10 cellular contexts compared by ENCODE assay signal in the genomic region with DNA sequence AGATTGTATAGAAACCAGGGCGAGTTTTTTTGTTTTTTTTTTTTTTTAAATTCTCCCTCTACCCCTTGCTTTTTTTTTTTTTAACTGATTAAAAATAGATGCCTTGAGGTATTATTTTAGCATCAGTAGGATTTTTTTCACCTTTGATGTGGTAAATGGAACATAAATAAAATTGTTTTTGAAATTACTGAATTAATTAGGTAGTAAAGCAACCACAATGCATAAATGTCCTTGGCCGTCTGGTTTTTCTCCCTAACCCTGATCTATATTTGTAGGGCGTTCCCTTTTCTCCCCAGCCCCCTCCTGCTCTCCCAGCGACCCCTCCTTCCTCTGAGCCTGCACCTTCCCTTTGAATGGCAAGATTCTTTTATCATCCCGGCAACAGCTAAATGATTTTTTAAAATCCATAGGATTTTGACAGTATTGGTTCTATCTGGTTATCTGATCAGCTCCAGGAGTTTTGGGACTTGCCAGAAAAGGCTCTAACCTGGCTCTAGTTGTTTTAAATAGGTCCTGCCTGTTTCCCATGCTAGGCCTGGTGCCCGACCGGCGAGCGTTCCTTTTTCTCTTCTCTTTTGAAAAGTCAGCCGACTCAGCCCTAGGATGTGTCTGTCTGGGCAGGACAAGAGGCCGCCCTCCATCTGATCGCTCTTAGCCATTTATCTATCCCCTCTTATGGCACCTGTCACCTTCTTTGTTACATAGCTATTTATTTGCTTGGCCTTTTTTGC.
DNase-seq lines count a peak whose midpoint lies in the region; ATAC-seq and TF ChIP-seq lines count a peak whose summit lies in the region.
"Had no signal": no experiment of that assay in that cellular context is flagged by ENCODE, and none has a peak within 500 bp of the region (broad histone marks: within the 10 kb centered on the region; RNA-seq: fewer than 3 reads in every experiment).

No MANE protein-coding gene starts in this region.

- ATAC-seq in activated naive CD8-positive, alpha-beta T cell treated with anti-CD3 and anti-CD28 coated beads, Interleukin-2, amount 50 U/mL, for 24 hours: no peak
- ATAC-seq in GM19023 (IDR thresholded peaks at IDR 0.05; ENCODE audit: unreplicated experiment): no peak

- no peaks in the 10 kb centered on the region for H3K27me3 Mint-ChIP-seq in activated T-cell treated with anti-CD3 and anti-CD28 coated beads, Interleukin-2, amount 50 U/mL, for 24 hours
- no peaks in the 10 kb centered on the region for H3K27me3 Mint-ChIP-seq in activated naive CD8-positive, alpha-beta T cell treated with anti-CD3 and anti-CD28 coated beads, Interleukin-2, amount 50 U/mL, for 24 hours

- TF ChIP-seq POLR2A in thyroid gland (IDR thresholded peaks at IDR 0.05) (no peak), lower leg skin (IDR thresholded peaks at IDR 0.05) (no peak)

- H3K9ac ChIP-seq in mucosa of rectum (ENCODE audit: low read depth in 1 of 2, low read length in 2 of 2): peak overlapping the region; percentile 24 to 27

- H3K27ac ChIP-seq in mucosa of rectum (ENCODE audit: low read depth in 2 of 2, low read length in 2 of 2) (peak overlapping the region; percentile 62 to 64), thyroid gland (peak overlapping the region; percentile 99 to 100 (median 100))
- H3K27ac ChIP-seq: epithelial cell of prostate had no signal

- H3K27ac Mint-ChIP-seq in activated T-cell treated with anti-CD3 and anti-CD28 coated beads, Interleukin-2, amount 50 U/mL, for 24 hours: peak overlapping the region; percentile 48
- peak overlapping the region; percentile 67 for H3K27ac Mint-ChIP-seq in activated naive CD8-positive, alpha-beta T cell treated with anti-CD3 and anti-CD28 coated beads, Interleukin-2, amount 50 U/mL, for 24 hours

- H3K4me1 Mint-ChIP-seq in activated T-cell treated with anti-CD3 and anti-CD28 coated beads, Interleukin-2, amount 50 U/mL, for 24 hours (ENCODE audit: low read depth): peaks cover 89% of the 10 kb centered on the region
- peaks cover 86% of the 10 kb centered on the region for H3K4me1 Mint-ChIP-seq in activated naive CD8-positive, alpha-beta T cell treated with anti-CD3 and anti-CD28 coated beads, Interleukin-2, amount 50 U/mL, for 24 hours

- TF ChIP-seq CTCF in thyroid gland (IDR thresholded peaks at IDR 0.05) (no peak), lower leg skin (IDR thresholded peaks at IDR 0.05) (no peak)

- peak overlapping the region; percentile 16 for H3K4me3 Mint-ChIP-seq in activated T-cell treated with anti-CD3 and anti-CD28 coated beads, Interleukin-2, amount 50 U/mL, for 24 hours
- H3K4me3 Mint-ChIP-seq in activated naive CD8-positive, alpha-beta T cell treated with anti-CD3 and anti-CD28 coated beads, Interleukin-2, amount 50 U/mL, for 24 hours: peak overlapping the region; percentile 45

- peaks cover 61 to 84% of the 10 kb centered on the region in 2 donors for H3K4me1 ChIP-seq in mucosa of rectum (ENCODE audit: control insufficient read depth in 2 of 2, insufficient read depth in 2 of 2, low read length in 2 of 2)
- peaks cover 92 to 96% of the 10 kb centered on the region in 2 donors for H3K4me1 ChIP-seq in thyroid gland

- H3K9me3 Mint-ChIP-seq in activated T-cell treated with anti-CD3 and anti-CD28 coated beads, Interleukin-2, amount 50 U/mL, for 24 hours: no peaks in the 10 kb centered on the region
- H3K9me3 Mint-ChIP-seq in activated naive CD8-positive, alpha-beta T cell treated with anti-CD3 and anti-CD28 coated beads, Interleukin-2, amount 50 U/mL, for 24 hours: no peaks in the 10 kb centered on the region

- no peak overlapping the region for H3K4me3 ChIP-seq in mucosa of rectum (ENCODE audit: low read length in 2 of 2)
- H3K4me3 ChIP-seq in thyroid gland (replicated peaks in 1 of 3): no peak overlapping the region
- H3K4me3 ChIP-seq in lower leg skin (ENCODE audit: low read depth, poor library complexity, severe bottlenecking): no peak overlapping the region

- DNase-seq in activated T-cell treated with anti-CD3 and anti-CD28 coated beads, Interleukin-2, amount 50 U/mL, for 24 hours: no peak
- DNase-seq in activated T-cell treated with anti-CD3 and anti-CD28 coated beads for 4 hours (no peak), thyroid gland (peak in 1 of 2 donors; percentile 11), lower leg skin (ENCODE audit: low spot score in 2 of 2) (no peak), GM19240 (ENCODE audit: insufficient read length, low spot score) (no peak)
- no peak for DNase-seq in activated naive CD8-positive, alpha-beta T cell treated with anti-CD3 and anti-CD28 coated beads, Interleukin-2, amount 50 U/mL, for 24 hours
- DNase-seq: activated CD4-positive, alpha-beta T cell treated with anti-CD3 and anti-CD28 coated beads, Interleukin-2, amount 50 U/mL, for 4 hours had no signal

- no peaks in the 10 kb centered on the region for H3K36me3 ChIP-seq in mucosa of rectum (ENCODE audit: control insufficient read depth in 2 of 2, insufficient read depth in 2 of 2, low read length in 2 of 2)
- H3K36me3 ChIP-seq in thyroid gland: no peaks in the 10 kb centered on the region

- 66 to 70% methylated on average over 12 of the region's 12 CpGs for WGBS in thyroid gland, 2 donors
- 40 to 45% methylated on average over 12 of the region's 12 CpGs for WGBS in lower leg skin, 2 donors

- no peaks in the 10 kb centered on the region for H3K36me3 Mint-ChIP-seq in activated T-cell treated with anti-CD3 and anti-CD28 coated beads, Interleukin-2, amount 50 U/mL, for 24 hours (ENCODE audit: low read depth)
- H3K36me3 Mint-ChIP-seq in activated naive CD8-positive, alpha-beta T cell treated with anti-CD3 and anti-CD28 coated beads, Interleukin-2, amount 50 U/mL, for 24 hours (ENCODE audit: low read depth): no peaks in the 10 kb centered on the region

- H3K27me3 ChIP-seq in mucosa of rectum (ENCODE audit: control insufficient read depth in 2 of 2, insufficient read depth in 2 of 2, low read length in 2 of 2) (no peaks in the 10 kb centered on the region), thyroid gland (no peaks in the 10 kb centered on the region)

- intact Hi-C loops in thyroid gland (cut with DNase I) (no loop called here), lower leg skin (cut with DNase I; ENCODE audit: low total_unique reads) (no loop called here)

- no peaks in the 10 kb centered on the region for H3K9me3 ChIP-seq in mucosa of rectum (ENCODE audit: control insufficient read depth in 2 of 2, low read length in 2 of 2)
- no peaks in the 10 kb centered on the region for H3K9me3 ChIP-seq in thyroid gland
